Comparison of ENCODE assay signal across 24 cellular contexts in genomic region chr16:8168016-8168415, GRCh38.
"Had no signal": no experiment of that assay in that cellular context is flagged by ENCODE, and none has a peak within 500 bp of the region (broad histone marks: within the 10 kb centered on the region; RNA-seq: fewer than 3 reads in every experiment).

No MANE protein-coding gene starts in this region.

- H3K27me3 Mint-ChIP-seq: activated CD8-positive, alpha-beta T cell treated with anti-CD3 and anti-CD28 coated beads for 36 hours; activated naive CD4-positive, alpha-beta T cell treated with anti-CD3 and anti-CD28 coated beads, Interleukin-2, amount 10 ng/mL, durations not matched to agents 7 days and 5 days; activated naive CD8-positive, alpha-beta T cell treated with anti-CD3 and anti-CD28 coated beads, Interleukin-2, amount 10 ng/mL, durations not matched to agents 7 days and 5 days had no signal

- H3K27ac Mint-ChIP-seq: activated CD8-positive, alpha-beta T cell treated with anti-CD3 and anti-CD28 coated beads for 36 hours; activated naive CD4-positive, alpha-beta T cell treated with anti-CD3 and anti-CD28 coated beads, Interleukin-2, amount 10 ng/mL, durations not matched to agents 7 days and 5 days; activated naive CD8-positive, alpha-beta T cell treated with anti-CD3 and anti-CD28 coated beads, Interleukin-2, amount 10 ng/mL, durations not matched to agents 7 days and 5 days; activated T-cell treated with anti-CD3 and anti-CD28 coated beads, Interleukin-2, amount 50 U/mL, for 72 hours; activated T-helper 2 cell treated with anti-CD3 and anti-CD28 coated beads, Interferon-gamma antibody, Interleukin-2, Interleukin-4, amounts not matched to agents 10 μg/mL and 5 μg/mL and 100 μg/mL, durations not matched to agents 14 hours and 24 hours and 36 hours had no signal

- DNase-seq: activated CD4-positive, alpha-beta T cell treated with anti-CD3 and anti-CD28 coated beads for 4 hours; activated CD8-positive, alpha-beta memory T cell treated with anti-CD3 and anti-CD28 coated beads, Interleukin-2, amount 50 U/mL, for 4 hours; activated CD8-positive, alpha-beta T cell treated with anti-CD3 and anti-CD28 coated beads for 36 hours; activated gamma-delta T cell treated with Interleukin-2 at 50 U/mL for 16 hours; activated naive CD4-positive, alpha-beta T cell treated with anti-CD3 and anti-CD28 coated beads, Interleukin-2, amount 10 ng/mL, durations not matched to agents 7 days and 5 days; activated naive CD8-positive, alpha-beta T cell treated with anti-CD3 and anti-CD28 coated beads, Interleukin-2, amount 10 ng/mL, durations not matched to agents 7 days and 5 days; activated T-cell treated with anti-CD3 and anti-CD28 coated beads, Interleukin-2, amount 50 U/mL, for 72 hours; adrenal gland; central memory CD4-positive, alpha-beta T cell; Kasumi-1; KBM-7; NCI-H1105; NCI-H1436 treated with DMSO at 0.1 percent for 48 hours; NCI-H187; NCI-H2081; NCI-H510A treated with DMSO at 0.1 percent for 48 hours; NCI-H69; Peyer's patch; Right ventricle myocardium superior; SJCRH30; SK-N-SH; T-helper 1 cell; WERI-Rb-1 had no signal

- H3K4me3 Mint-ChIP-seq: activated CD8-positive, alpha-beta T cell treated with anti-CD3 and anti-CD28 coated beads for 36 hours; activated naive CD4-positive, alpha-beta T cell treated with anti-CD3 and anti-CD28 coated beads, Interleukin-2, amount 10 ng/mL, durations not matched to agents 7 days and 5 days; activated naive CD8-positive, alpha-beta T cell treated with anti-CD3 and anti-CD28 coated beads, Interleukin-2, amount 10 ng/mL, durations not matched to agents 7 days and 5 days; activated T-cell treated with anti-CD3 and anti-CD28 coated beads, Interleukin-2, amount 50 U/mL, for 72 hours had no signal

- H3K4me3 ChIP-seq: adrenal gland, Peyer's patch, SJCRH30 had no signal

- H3K36me3 Mint-ChIP-seq: activated naive CD4-positive, alpha-beta T cell treated with anti-CD3 and anti-CD28 coated beads, Interleukin-2, amount 10 ng/mL, durations not matched to agents 7 days and 5 days; activated naive CD8-positive, alpha-beta T cell treated with anti-CD3 and anti-CD28 coated beads, Interleukin-2, amount 10 ng/mL, durations not matched to agents 7 days and 5 days had no signal

- H3K4me1 Mint-ChIP-seq: activated naive CD4-positive, alpha-beta T cell treated with anti-CD3 and anti-CD28 coated beads, Interleukin-2, amount 10 ng/mL, durations not matched to agents 7 days and 5 days; activated naive CD8-positive, alpha-beta T cell treated with anti-CD3 and anti-CD28 coated beads, Interleukin-2, amount 10 ng/mL, durations not matched to agents 7 days and 5 days had no signal
